ENCODE assay signal across 9 cellular contexts in genomic region chr17:44820631-44821196, GRCh38. TPM values are rescaled to one million over a fixed set of nuclear protein-coding genes. Genes with fewer than 3 reads are reported as not detected.
DNase-seq lines count a peak whose midpoint lies in the region; ATAC-seq, FAIRE-seq and TF ChIP-seq lines count a peak whose summit lies in the region.
"Had no signal": no experiment of that assay in that cellular context is flagged by ENCODE, and none has a peak within 500 bp of the region (broad histone marks: within the 10 kb centered on the region; RNA-seq: fewer than 3 reads in every experiment).

No MANE protein-coding gene starts in this region.

- H3K27me3 ChIP-seq in fibroblast of lung (ENCODE audit: control insufficient read depth, insufficient read depth, low read length) (no peaks in the 10 kb centered on the region), BE2C (no peaks in the 10 kb centered on the region), colonic mucosa (no peaks in the 10 kb centered on the region)
- H3K27me3 ChIP-seq: BLaER1 had no signal

- DNase-seq in left ventricle myocardium superior (no peak), Right ventricle myocardium inferior (ENCODE audit: missing footprints) (no peak), NCI-H748 (lab: John Stamatoyannopoulos, UW; ENCODE audit: unreplicated experiment) (peak; percentile 95), fibroblast of lung (ENCODE audit: low read depth in 2 of 2) (peak; percentile 83 to 95), urothelium cell line (ENCODE audit: low spot score) (peak; percentile 75), BE2C (no peak), colonic mucosa (no peak)

- TF ChIP-seq CTCF in fibroblast of lung (conservative IDR thresholded peaks at IDR 0.05 in 1 of 2, IDR thresholded peaks at IDR 0.05 in 1 of 2; ENCODE audit: low read depth in 1 of 2, low read length in 2 of 2) (no peak), BE2C (IDR thresholded peaks at IDR 0.05; ENCODE audit: low read depth, low read length) (no peak), colonic mucosa (IDR thresholded peaks at IDR 0.05) (no peak)

- no peaks in the 10 kb centered on the region for H3K9me3 ChIP-seq in fibroblast of lung (ENCODE audit: control insufficient read depth, insufficient read depth, low read depth, low read length)
- no peaks in the 10 kb centered on the region for H3K9me3 ChIP-seq in BE2C
- H3K9me3 ChIP-seq in colonic mucosa: no peaks in the 10 kb centered on the region
- H3K9me3 ChIP-seq: BLaER1 had no signal

- no peaks in the 10 kb centered on the region for H3K36me3 ChIP-seq in fibroblast of lung (ENCODE audit: control insufficient read depth, insufficient read depth, low read length)
- H3K36me3 ChIP-seq in BE2C: no peaks in the 10 kb centered on the region
- H3K36me3 ChIP-seq in colonic mucosa: no peaks in the 10 kb centered on the region

- H3K27ac ChIP-seq in fibroblast of lung (ENCODE audit: insufficient read depth, low read length): peak overlapping the region; percentile 80
- H3K27ac ChIP-seq in colonic mucosa: no peak overlapping the region
- H3K27ac ChIP-seq: BLaER1 had no signal

- H3K4me3 ChIP-seq in fibroblast of lung (replicated peaks in 1 of 4; ENCODE audit: control extremely low read depth in 1 of 4, insufficient read depth in 1 of 4, low read depth in 3 of 4, low read length in 4 of 4) (peak overlapping the region in 2 of 4 experiments; percentile 1 to 34), BE2C (ENCODE audit: low read depth, low read length) (no peak overlapping the region), colonic mucosa (no peak overlapping the region)
- H3K4me3 ChIP-seq: BLaER1 had no signal

- no peak overlapping the region for H2AFZ ChIP-seq in fibroblast of lung (ENCODE audit: low read length)

- peak; percentile 41 for ATAC-seq in left ventricle myocardium superior
- ATAC-seq in Right ventricle myocardium inferior: no peak
- no peak for ATAC-seq in GM18907 (IDR thresholded peaks at IDR 0.05; ENCODE audit: unreplicated experiment)

- intact Hi-C loops in left ventricle myocardium superior (cut with micrococcal nuclease): no loop called here
- intact Hi-C loops in Right ventricle myocardium inferior (cut with DNase I): no loop called here
- intact Hi-C loops in colonic mucosa (cut with DNase I): no loop called here

- no peaks in the 10 kb centered on the region for H4K20me1 ChIP-seq in fibroblast of lung (ENCODE audit: control insufficient read depth, extremely low read depth, insufficient read depth, low read length)

- peak overlapping the region; percentile 26 for H3K4me2 ChIP-seq in fibroblast of lung (ENCODE audit: extremely low read depth, insufficient read depth, low read length)
- H3K4me2 ChIP-seq: BLaER1 had no signal

- H3K4me1 ChIP-seq in fibroblast of lung (ENCODE audit: control insufficient read depth, extremely low read depth, insufficient read depth, low read length) (peaks cover 27% of the 10 kb centered on the region), BE2C (peaks cover 2% of the 10 kb centered on the region), colonic mucosa (no peaks in the 10 kb centered on the region)

- H3K9ac ChIP-seq in fibroblast of lung (ENCODE audit: insufficient read depth, low read length) (no peak overlapping the region), colonic mucosa (ENCODE audit: low read depth in 2 of 2, low read length in 2 of 2) (no peak overlapping the region)
- H3K9ac ChIP-seq: BLaER1 had no signal

- FAIRE-seq in urothelium cell line (lab: Jason Lieb, UNC): no peak

- H3K79me2 ChIP-seq in fibroblast of lung (ENCODE audit: control insufficient read depth, insufficient read depth, low read length): peaks cover 74% of the 10 kb centered on the region

RNA-seq across cellular contexts. Expression of gene GJC1, which starts 9.4 kb away (rescaled TPM):
- total RNA-seq in left ventricle myocardium superior (18.6 TPM), Right ventricle myocardium inferior (21.9 TPM), fibroblast of lung (19.3 and 33.9 TPM in 2 replicates), colonic mucosa (1 to 10 TPM; 1.1 to 8.2 TPM)
- polyA plus RNA-seq in fibroblast of lung: 33.6 and 97.3 TPM in 2 replicates
- 27.6 and 78.0 TPM in 2 replicates for polyA plus RNA-seq in fibroblast of lung (2012)
- 71.8 and 316 TPM in 2 replicates for polyA minus RNA-seq in fibroblast of lung (ENCODE audit: low replicate concordance)
- polyA plus RNA-seq in BE2C (2012; ENCODE audit: insufficient read depth, insufficient read length, low read depth): 6.2 TPM

RNA-seq across cellular contexts. Expression of gene HIGD1B, which starts 27.0 kb away (rescaled TPM):
- total RNA-seq in left ventricle myocardium superior: 22.2 TPM
- 20.4 TPM for total RNA-seq in Right ventricle myocardium inferior
- total RNA-seq in fibroblast of lung: not detected in 2 replicates
- 0.34 TPM in 1 of 2 replicates, not detected in the other for polyA plus RNA-seq in fibroblast of lung
- polyA plus RNA-seq in fibroblast of lung (2012): 0.52 TPM in 1 of 2 replicates, not detected in the other
- not detected in 2 replicates for polyA minus RNA-seq in fibroblast of lung (ENCODE audit: low replicate concordance)
- polyA plus RNA-seq in BE2C (2012; ENCODE audit: insufficient read depth, insufficient read length, low read depth): 1.2 TPM
- under 1 TPM in 1 of 2 donors, not detected in 1; 0.53 TPM for total RNA-seq in colonic mucosa

Comparison
In these comparisons a context has a peak if more than half of its experiments do, and no peak if none do; other contexts are left out.
1. DNase-seq: peak in NCI-H748 (single experiment), fibroblast of lung (2 of 2) and urothelium cell line (single experiment); none in left ventricle myocardium superior (single experiment), Right ventricle myocardium inferior (single experiment), BE2C (single experiment) and colonic mucosa (single experiment).
2. RNA of gene HIGD1B, which starts 27.0 kb away (total RNA-seq): 22.2 TPM in left ventricle myocardium superior (single experiment) and 20.4 TPM in Right ventricle myocardium inferior (single experiment); 0.53 TPM in colonic mucosa and not detected in fibroblast of lung; every median in the first group is over 10 times any median in the second.